Comparison of ENCODE assay signal across 32 cellular contexts in the genomic region with DNA sequence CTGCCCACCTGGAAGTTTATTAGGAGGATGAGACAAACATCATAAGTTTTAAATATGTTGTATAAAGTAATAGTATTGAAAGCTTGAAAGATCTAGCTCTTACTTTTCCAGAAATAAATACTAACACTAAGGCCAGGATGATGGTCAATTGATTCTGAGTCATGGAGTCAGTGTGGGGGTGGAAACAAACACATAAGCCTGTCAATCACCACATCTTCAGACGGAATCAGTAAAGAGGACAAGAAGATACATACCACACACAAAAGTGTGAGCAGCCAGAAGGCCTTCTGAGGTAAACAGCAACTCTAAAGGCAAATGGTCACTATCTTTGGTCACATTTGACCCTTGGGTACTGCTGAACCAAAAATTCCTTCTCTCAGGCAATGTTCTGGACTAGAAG.
"Had no signal": no experiment of that assay in that cellular context is flagged by ENCODE, and none has a peak within 500 bp of the region (broad histone marks: within the 10 kb centered on the region; RNA-seq: fewer than 3 reads in every experiment).

No MANE protein-coding gene starts in this region.

- H3K4me3 ChIP-seq: adrenal gland, ascending aorta, body of pancreas, breast epithelium, cardiac muscle cell had no signal

- H3K27me3 ChIP-seq: adrenal gland, ascending aorta, body of pancreas, brain microvascular endothelial cell, breast epithelium, cardiac muscle cell had no signal

- H3K9me3 ChIP-seq: adrenal gland, ascending aorta, body of pancreas, breast epithelium had no signal

- H3K36me3 ChIP-seq: adrenal gland, ascending aorta, brain microvascular endothelial cell, breast epithelium, cardiac muscle cell had no signal

- ATAC-seq: activated naive CD4-positive, alpha-beta T cell treated with anti-CD3 and anti-CD28 coated beads, Interleukin-2, amount 50 U/mL, for 72 hours; activated naive CD8-positive, alpha-beta T cell treated with anti-CD3 and anti-CD28 coated beads, Interleukin-2, amount 50 U/mL, for 24 hours; activated T-cell treated with anti-CD3 and anti-CD28 coated beads, Interleukin-2, amount 50 U/mL, for 4 hours; activated T-cell treated with anti-CD3 and anti-CD28 coated beads, Interleukin-2, amount 50 U/mL, for 72 hours; activated T-helper 17 cell treated with anti-CD3 and anti-CD28 coated beads, Interleukin-2, amount 50 U/mL, for 72 hours; body of pancreas had no signal

- H3K4me1 ChIP-seq: adrenal gland, ascending aorta, body of pancreas, breast epithelium had no signal

- FAIRE-seq: astrocyte, bronchial epithelial cell, colon had no signal

- H3K27ac ChIP-seq: adrenal gland, ascending aorta, body of pancreas, brain microvascular endothelial cell, breast epithelium, cardiac muscle cell had no signal

- DNase-seq: activated effector memory CD4-positive, alpha-beta T cell treated with anti-CD3 and anti-CD28 coated beads, Interleukin-2, amount 50 U/mL, for 16 hours; activated effector memory CD4-positive, alpha-beta T cell treated with Interleukin-2 at 50 U/mL for 16 hours; activated gamma-delta T cell; activated gamma-delta T cell treated with Interleukin-2 at 50 U/mL for 16 hours; activated naive CD4-positive, alpha-beta T cell; activated naive CD4-positive, alpha-beta T cell treated with anti-CD3 and anti-CD28 coated beads for 36 hours; activated naive CD4-positive, alpha-beta T cell treated with anti-CD3 and anti-CD28 coated beads, Interleukin-2, amount 10 ng/mL, durations not matched to agents 7 days and 5 days; activated naive CD4-positive, alpha-beta T cell treated with anti-CD3 and anti-CD28 coated beads, Interleukin-2, amount 50 U/mL, for 16 hours; activated naive CD4-positive, alpha-beta T cell treated with Interleukin-2 at 50 U/mL for 16 hours; activated naive CD8-positive, alpha-beta T cell treated with anti-CD3 and anti-CD28 coated beads for 36 hours; activated naive CD8-positive, alpha-beta T cell treated with anti-CD3 and anti-CD28 coated beads, Interleukin-2, amount 10 ng/mL, durations not matched to agents 7 days and 5 days; activated naive CD8-positive, alpha-beta T cell treated with anti-CD3 and anti-CD28 coated beads, Interleukin-2, amount 50 U/mL, for 24 hours; activated T-cell treated with anti-CD3 and anti-CD28 coated beads, Interleukin-2, amount 50 U/mL, for 4 hours; activated T-cell treated with anti-CD3 and anti-CD28 coated beads, Interleukin-2, amount 50 U/mL, for 48 hours; activated T-cell treated with anti-CD3 and anti-CD28 coated beads, Interleukin-2, amount 50 U/mL, for 72 hours; adrenal gland; amniotic stem cell; amygdala; aorta; body of pancreas; brain microvascular endothelial cell; caudate nucleus; central memory CD4-positive, alpha-beta T cell; cerebellar nuclear complex had no signal
